In the genomic region with DNA sequence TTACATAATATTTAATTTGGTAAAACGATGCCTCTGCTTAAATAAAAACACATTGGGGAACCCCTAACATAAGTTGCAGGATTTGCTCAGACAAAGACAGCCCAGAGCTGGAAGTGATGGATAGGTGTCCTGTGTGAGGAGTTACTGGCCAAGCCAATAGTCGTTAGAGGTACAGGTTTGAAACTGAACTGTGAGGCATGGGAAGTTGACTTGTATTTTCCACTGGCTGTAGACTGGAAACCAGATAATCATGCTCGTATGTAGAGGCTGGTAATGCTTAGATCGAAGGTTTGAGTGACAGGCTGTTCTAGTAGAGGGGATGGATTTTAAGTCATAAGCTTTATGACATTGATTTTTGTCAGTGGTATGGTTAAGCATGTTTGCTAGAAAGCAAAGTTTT, we compare ENCODE assay signal across 36 cellular contexts. TPM values are rescaled to one million over a fixed set of nuclear protein-coding genes. Genes with fewer than 3 reads are reported as not detected.
"Had no signal": no experiment of that assay in that cellular context is flagged by ENCODE, and none has a peak within 500 bp of the region (broad histone marks: within the 10 kb centered on the region; RNA-seq: fewer than 3 reads in every experiment).

No MANE protein-coding gene starts in this region.

- ATAC-seq: activated CD4-positive, alpha-beta T cell treated with anti-CD3 and anti-CD28 coated beads for 36 hours; activated CD8-positive, alpha-beta memory T cell treated with anti-CD3 and anti-CD28 coated beads, Interleukin-2, amount 10 ng/mL, durations not matched to agents 7 days and 5 days; activated CD8-positive, alpha-beta T cell treated with anti-CD3 and anti-CD28 coated beads, Interleukin-2, amount 10 ng/mL, durations not matched to agents 7 days and 5 days; activated naive CD8-positive, alpha-beta T cell treated with anti-CD3 and anti-CD28 coated beads, Interleukin-2, amount 50 U/mL, for 24 hours; esophagus mucosa; T-helper 17 cell had no signal

- H3K4me1 Mint-ChIP-seq: activated CD4-positive, alpha-beta T cell treated with anti-CD3 and anti-CD28 coated beads for 36 hours; activated CD4-positive, alpha-beta T cell treated with anti-CD3 and anti-CD28 coated beads, Interleukin-2, amount 10 ng/mL, durations not matched to agents 24 days and 14 days; activated CD8-positive, alpha-beta memory T cell treated with anti-CD3 and anti-CD28 coated beads, Interleukin-2, amount 10 ng/mL, durations not matched to agents 7 days and 5 days; activated naive CD4-positive, alpha-beta T cell treated with anti-CD3 and anti-CD28 coated beads, Interleukin-2, amount 50 U/mL, for 24 hours; activated naive CD8-positive, alpha-beta T cell treated with anti-CD3 and anti-CD28 coated beads for 36 hours; activated naive CD8-positive, alpha-beta T cell treated with anti-CD3 and anti-CD28 coated beads, Interleukin-2, amount 50 U/mL, for 24 hours; brain had no signal

- H3K27ac ChIP-seq: adrenal gland, breast epithelium, cardiac muscle cell, colonic mucosa had no signal

- H3K36me3 ChIP-seq: adrenal gland, breast epithelium, cardiac muscle cell, colonic mucosa had no signal

- H3K4me3 Mint-ChIP-seq: activated CD4-positive, alpha-beta memory T cell treated with anti-CD3 and anti-CD28 coated beads for 36 hours; activated CD4-positive, alpha-beta T cell treated with anti-CD3 and anti-CD28 coated beads for 36 hours; activated CD4-positive, alpha-beta T cell treated with anti-CD3 and anti-CD28 coated beads, Interleukin-2, amount 10 ng/mL, durations not matched to agents 24 days and 14 days; activated CD8-positive, alpha-beta memory T cell treated with anti-CD3 and anti-CD28 coated beads, Interleukin-2, amount 10 ng/mL, durations not matched to agents 7 days and 5 days; activated CD8-positive, alpha-beta T cell treated with anti-CD3 and anti-CD28 coated beads, Interleukin-2, amount 10 ng/mL, durations not matched to agents 7 days and 5 days; activated naive CD4-positive, alpha-beta T cell treated with anti-CD3 and anti-CD28 coated beads for 36 hours; activated naive CD4-positive, alpha-beta T cell treated with anti-CD3 and anti-CD28 coated beads, Interleukin-2, amount 50 U/mL, for 24 hours; activated naive CD8-positive, alpha-beta T cell treated with anti-CD3 and anti-CD28 coated beads for 36 hours; activated naive CD8-positive, alpha-beta T cell treated with anti-CD3 and anti-CD28 coated beads, Interleukin-2, amount 50 U/mL, for 24 hours; activated T-helper 1 cell treated with anti-CD3 and anti-CD28 coated beads, Interleukin-12 subunit alpha, Interleukin-12 subunit beta, Interleukin-2, Interleukin-4 antibody, amounts not matched to agents 30 ng/mL and 10 ng/mL and 1 ng/mL, durations not matched to agents 14 hours and 24 hours and 36 hours; brain; T-helper 17 cell had no signal

- H3K9me3 Mint-ChIP-seq: activated CD4-positive, alpha-beta memory T cell treated with anti-CD3 and anti-CD28 coated beads for 36 hours; activated CD4-positive, alpha-beta T cell treated with anti-CD3 and anti-CD28 coated beads, Interleukin-2, amount 10 ng/mL, durations not matched to agents 24 days and 14 days; activated naive CD4-positive, alpha-beta T cell treated with anti-CD3 and anti-CD28 coated beads for 36 hours; activated naive CD4-positive, alpha-beta T cell treated with anti-CD3 and anti-CD28 coated beads, Interleukin-2, amount 50 U/mL, for 24 hours; activated naive CD8-positive, alpha-beta T cell treated with anti-CD3 and anti-CD28 coated beads, Interleukin-2, amount 50 U/mL, for 24 hours; activated T-helper 2 cell treated with anti-CD3 and anti-CD28 coated beads, Interferon-gamma antibody, Interleukin-2, Interleukin-4, amounts not matched to agents 10 μg/mL and 5 μg/mL and 100 μg/mL, durations not matched to agents 14 hours and 24 hours and 36 hours had no signal

- H3K27ac Mint-ChIP-seq: activated CD4-positive, alpha-beta memory T cell treated with anti-CD3 and anti-CD28 coated beads for 36 hours; activated CD4-positive, alpha-beta T cell treated with anti-CD3 and anti-CD28 coated beads for 36 hours; activated CD4-positive, alpha-beta T cell treated with anti-CD3 and anti-CD28 coated beads, Interleukin-2, amount 10 ng/mL, durations not matched to agents 24 days and 14 days; activated CD8-positive, alpha-beta memory T cell treated with anti-CD3 and anti-CD28 coated beads, Interleukin-2, amount 10 ng/mL, durations not matched to agents 7 days and 5 days; activated CD8-positive, alpha-beta T cell treated with anti-CD3 and anti-CD28 coated beads, Interleukin-2, amount 10 ng/mL, durations not matched to agents 7 days and 5 days; activated naive CD4-positive, alpha-beta T cell treated with anti-CD3 and anti-CD28 coated beads for 36 hours; activated naive CD4-positive, alpha-beta T cell treated with anti-CD3 and anti-CD28 coated beads, Interleukin-2, amount 50 U/mL, for 24 hours; activated naive CD8-positive, alpha-beta T cell treated with anti-CD3 and anti-CD28 coated beads for 36 hours; activated naive CD8-positive, alpha-beta T cell treated with anti-CD3 and anti-CD28 coated beads, Interleukin-2, amount 50 U/mL, for 24 hours; activated T-helper 1 cell treated with anti-CD3 and anti-CD28 coated beads, Interleukin-12 subunit alpha, Interleukin-12 subunit beta, Interleukin-2, Interleukin-4 antibody, amounts not matched to agents 30 ng/mL and 10 ng/mL and 1 ng/mL, durations not matched to agents 14 hours and 24 hours and 36 hours; activated T-helper 2 cell treated with anti-CD3 and anti-CD28 coated beads, Interferon-gamma antibody, Interleukin-2, Interleukin-4, amounts not matched to agents 10 μg/mL and 5 μg/mL and 100 μg/mL, durations not matched to agents 14 hours and 24 hours and 36 hours; brain; T-helper 17 cell had no signal

- FAIRE-seq: endometrium, frontal cortex had no signal

- DNase-seq: activated CD4-positive, alpha-beta memory T cell treated with anti-CD3 and anti-CD28 coated beads for 36 hours; activated CD4-positive, alpha-beta T cell treated with anti-CD3 and anti-CD28 coated beads for 36 hours; activated CD4-positive, alpha-beta T cell treated with anti-CD3 and anti-CD28 coated beads, Interleukin-2, amount 10 ng/mL, durations not matched to agents 24 days and 14 days; activated CD4-positive, CD25-positive, alpha-beta regulatory T cell; activated CD4-positive, CD25-positive, alpha-beta regulatory T cell treated with anti-CD3 and anti-CD28 coated beads, Interleukin-2, amount 50 U/mL, for 72 hours; activated CD8-positive, alpha-beta memory T cell treated with anti-CD3 and anti-CD28 coated beads, Interleukin-2, amount 10 ng/mL, durations not matched to agents 7 days and 5 days; activated CD8-positive, alpha-beta memory T cell treated with anti-CD3 and anti-CD28 coated beads, Interleukin-2, amount 50 U/mL, for 4 hours; activated CD8-positive, alpha-beta T cell treated with anti-CD3 and anti-CD28 coated beads, Interleukin-2, amount 10 ng/mL, durations not matched to agents 7 days and 5 days; activated effector memory CD4-positive, alpha-beta T cell treated with anti-CD3 and anti-CD28 coated beads, Interleukin-2, amount 50 U/mL, for 16 hours; activated naive CD4-positive, alpha-beta T cell treated with anti-CD3 and anti-CD28 coated beads for 36 hours; activated naive CD8-positive, alpha-beta T cell treated with anti-CD3 and anti-CD28 coated beads for 36 hours; activated naive CD8-positive, alpha-beta T cell treated with anti-CD3 and anti-CD28 coated beads, Interleukin-2, amount 50 U/mL, for 24 hours; activated T-cell treated with anti-CD3 and anti-CD28 coated beads, Interleukin-2, amount 50 U/mL, for 1 hour; activated T-cell treated with anti-CD3 and anti-CD28 coated beads, Interleukin-2, amount 50 U/mL, for 48 hours; adrenal gland; amygdala; aorta; central memory CD4-positive, alpha-beta T cell; cerebellar nuclear complex; colonic mucosa; effector CD8-positive, alpha-beta T cell; foreskin fibroblast; head of caudate nucleus; T-helper 1 cell; T-helper 17 cell had no signal

- H3K4me1 ChIP-seq: adrenal gland, breast epithelium, colonic mucosa had no signal

- H3K36me3 Mint-ChIP-seq: activated CD4-positive, alpha-beta memory T cell treated with anti-CD3 and anti-CD28 coated beads for 36 hours; activated CD8-positive, alpha-beta memory T cell treated with anti-CD3 and anti-CD28 coated beads, Interleukin-2, amount 10 ng/mL, durations not matched to agents 7 days and 5 days; activated naive CD4-positive, alpha-beta T cell treated with anti-CD3 and anti-CD28 coated beads, Interleukin-2, amount 50 U/mL, for 24 hours; activated naive CD8-positive, alpha-beta T cell treated with anti-CD3 and anti-CD28 coated beads for 36 hours; brain had no signal

- H3K27me3 Mint-ChIP-seq: activated CD4-positive, alpha-beta memory T cell treated with anti-CD3 and anti-CD28 coated beads for 36 hours; activated CD4-positive, alpha-beta T cell treated with anti-CD3 and anti-CD28 coated beads, Interleukin-2, amount 10 ng/mL, durations not matched to agents 24 days and 14 days; activated CD8-positive, alpha-beta memory T cell treated with anti-CD3 and anti-CD28 coated beads, Interleukin-2, amount 10 ng/mL, durations not matched to agents 7 days and 5 days; activated naive CD8-positive, alpha-beta T cell treated with anti-CD3 and anti-CD28 coated beads, Interleukin-2, amount 50 U/mL, for 24 hours had no signal

- H3K4me3 ChIP-seq: adrenal gland, breast epithelium, cardiac muscle cell, colonic mucosa had no signal

- H3K27me3 ChIP-seq: breast epithelium, cardiac muscle cell, colonic mucosa had no signal

- H3K9me3 ChIP-seq: adrenal gland, breast epithelium, colonic mucosa had no signal

RNA-seq across cellular contexts. Expression of a gene that starts 24.8 kb away (rescaled TPM):
- total RNA-seq: activated CD4-positive, alpha-beta memory T cell treated with anti-CD3 and anti-CD28 coated beads for 36 hours; activated CD4-positive, alpha-beta T cell treated with anti-CD3 and anti-CD28 coated beads for 36 hours; activated CD4-positive, alpha-beta T cell treated with anti-CD3 and anti-CD28 coated beads, Interleukin-2, amount 10 ng/mL, durations not matched to agents 24 days and 14 days; activated CD8-positive, alpha-beta memory T cell treated with anti-CD3 and anti-CD28 coated beads for 36 hours; activated CD8-positive, alpha-beta memory T cell treated with anti-CD3 and anti-CD28 coated beads, Interleukin-2, amount 10 ng/mL, durations not matched to agents 7 days and 5 days; activated CD8-positive, alpha-beta T cell treated with anti-CD3 and anti-CD28 coated beads, Interleukin-2, amount 10 ng/mL, durations not matched to agents 7 days and 5 days; activated naive CD4-positive, alpha-beta T cell treated with anti-CD3 and anti-CD28 coated beads for 36 hours; activated naive CD8-positive, alpha-beta T cell treated with anti-CD3 and anti-CD28 coated beads for 36 hours; activated T-helper 1 cell treated with anti-CD3 and anti-CD28 coated beads, Interleukin-12 subunit alpha, Interleukin-12 subunit beta, Interleukin-2, Interleukin-4 antibody, amounts not matched to agents 30 ng/mL and 10 ng/mL and 1 ng/mL, durations not matched to agents 14 hours and 24 hours and 36 hours; activated T-helper 2 cell treated with anti-CD3 and anti-CD28 coated beads, Interferon-gamma antibody, Interleukin-2, Interleukin-4, amounts not matched to agents 10 μg/mL and 5 μg/mL and 100 μg/mL, durations not matched to agents 14 hours and 24 hours and 36 hours; epithelial cell of proximal tubule; T-helper 17 cell had no signal
